8 cellular contexts compared by ENCODE assay signal in the genomic region with DNA sequence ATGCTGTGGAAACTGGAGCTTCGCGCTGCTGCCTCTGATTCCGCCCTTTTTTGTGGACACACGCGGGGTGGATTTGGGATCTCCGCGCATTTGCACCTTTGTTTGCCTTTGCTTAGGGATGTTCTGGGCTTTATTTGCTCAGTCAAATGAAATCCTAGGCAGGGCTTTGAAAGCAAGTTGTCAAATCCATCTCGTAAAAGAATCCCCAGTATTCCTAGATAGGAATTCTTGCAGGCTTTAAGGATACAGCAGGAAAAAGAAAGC. TPM values are rescaled to one million over a fixed set of nuclear protein-coding genes. Genes with fewer than 3 reads are reported as not detected.
DNase-seq lines count a peak whose midpoint lies in the region; ATAC-seq, FAIRE-seq and TF ChIP-seq lines count a peak whose summit lies in the region.

No MANE protein-coding gene starts in this region.

- no peak overlapping the region for H2AK5ac ChIP-seq in mesendoderm (ENCODE audit: low read length)

- H3K36me3 ChIP-seq in heart left ventricle, result peaks cover 0 to 11% (median 0%) of the 10 kb centered on the region in 9 donors
- no peaks in the 10 kb centered on the region for H3K36me3 ChIP-seq in mesendoderm (ENCODE audit: control insufficient read depth, insufficient read depth, low read length)
- H3K36me3 ChIP-seq in uterus, result no peaks in the 10 kb centered on the region

- H3K23ac ChIP-seq in mesendoderm (ENCODE audit: low read length), result no peak overlapping the region

- WGBS in heart left ventricle, 4 donors, result 1 to 8% (median 1%) methylated on average over 7 to 8 of the region's 8 CpGs
- WGBS in mesendoderm (ENCODE audit: extremely low coverage, insufficient coverage, low lambda C conversion rate), result no CpG with 5 or more reads among the region's 8 CpGs

- peaks cover 4% of the 10 kb centered on the region for H3K79me1 ChIP-seq in mesendoderm (ENCODE audit: low read length)

- peaks cover 26% of the 10 kb centered on the region for H3K36me3 Mint-ChIP-seq in brain

- peak overlapping the region; percentile 95 to 100 (median 98) for H3K27ac ChIP-seq in heart left ventricle
- no peak overlapping the region for H3K27ac ChIP-seq in mesendoderm (ENCODE audit: low read depth, low read length)
- H3K27ac ChIP-seq in uterus, result peak overlapping the region; percentile 98 to 99

- H2BK5ac ChIP-seq in mesendoderm (ENCODE audit: low read length), result no peak overlapping the region

- TF ChIP-seq CTCF in heart left ventricle (IDR thresholded peaks at IDR 0.05) (no peak), brain (conservative IDR thresholded peaks at IDR 0.05) (no peak), uterus (IDR thresholded peaks at IDR 0.05) (no peak)

- H3K9ac ChIP-seq in mesendoderm (ENCODE audit: low read length), result peak overlapping the region; percentile 69

- H2BK15ac ChIP-seq in mesendoderm (replicated peaks; ENCODE audit: low read depth), result no peak overlapping the region

- H3K79me2 ChIP-seq in mesendoderm (ENCODE audit: control insufficient read depth, insufficient read depth, low read length), result no peaks in the 10 kb centered on the region

- no peak for ATAC-seq in heart left ventricle
- ATAC-seq in Right ventricle myocardium superior (ENCODE audit: poor library complexity), result no peak
- no peak for ATAC-seq in HG02981 (IDR thresholded peaks at IDR 0.05; ENCODE audit: unreplicated experiment)

- H3K18ac ChIP-seq in mesendoderm (ENCODE audit: low read length), result no peak overlapping the region

- peaks cover 47% of the 10 kb centered on the region for H3K4me1 Mint-ChIP-seq in brain

- H3K4ac ChIP-seq in mesendoderm (ENCODE audit: low read depth, low read length), result no peak overlapping the region

- H3K56ac ChIP-seq in mesendoderm (ENCODE audit: low read length), result peak overlapping the region; percentile 79

- H4K5ac ChIP-seq in mesendoderm (ENCODE audit: low read length), result no peak overlapping the region

- H2BK120ac ChIP-seq in mesendoderm (ENCODE audit: low read depth, low read length), result no peak overlapping the region

- peak overlapping the region; percentile 100 for H3K27ac Mint-ChIP-seq in brain

- H3K9me3 ChIP-seq in heart left ventricle, result no peaks in the 10 kb centered on the region
- no peaks in the 10 kb centered on the region for H3K9me3 ChIP-seq in uterus

- intact Hi-C loops in heart left ventricle (cut with DNase I) (loop anchor here in 8 of 10 donors (1.0 to 10.0 kb wide), 4 partner anchors 285 to 289 kb away; partner anchors contain the start of gene CD164 (in 6 of the 8)), Right ventricle myocardium superior (cut with DNase I) (loop anchor here (2.0 kb wide), 1 partner anchor 287 kb away; the partner anchor contains the start of gene CD164), uterus (cut with DNase I; ENCODE audit: low total_unique reads) (loop anchor here (10.0 kb wide), 1 partner anchor 251 kb away; the partner anchor contains the start of gene ARMC2)

- no peak for FAIRE-seq in urothelium cell line (lab: Jason Lieb, UNC)

- H3K27me3 Mint-ChIP-seq in brain, result peaks cover 16% of the 10 kb centered on the region

- no peak for TF ChIP-seq POLR2A in heart left ventricle (IDR thresholded peaks at IDR 0.05)
- TF ChIP-seq POLR2A in uterus (IDR thresholded peaks at IDR 0.05), result no peak

- H3K4me2 ChIP-seq in mesendoderm (ENCODE audit: low read length), result peak overlapping the region; percentile 81

- H3K4me3 Mint-ChIP-seq in brain, result peak overlapping the region; percentile 90 to 98 (median 97)

- DNase-seq in heart left ventricle (no peak), Right ventricle myocardium superior (no peak), mesendoderm (no peak), uterus (no peak), urothelium cell line (ENCODE audit: low spot score) (no peak), SW 1271 (lab: John Stamatoyannopoulos, UW) (no peak)

- H3K9me3 Mint-ChIP-seq in brain, result peaks cover 0 to 3% (median 0%) of the 10 kb centered on the region in 5 experiments

- H3K4me3 ChIP-seq in heart left ventricle (peak overlapping the region; percentile 51 to 88 (median 66)), mesendoderm (ENCODE audit: low read length) (peak overlapping the region; percentile 62), uterus (peak overlapping the region; percentile 79 to 88)

- H3K4me1 ChIP-seq in heart left ventricle (peaks cover 0 to 41% (median 19%) of the 10 kb centered on the region in 12 donors), mesendoderm (ENCODE audit: control insufficient read depth, low read depth, low read length) (no peaks in the 10 kb centered on the region), uterus (no peaks in the 10 kb centered on the region)

- H4K8ac ChIP-seq in mesendoderm (ENCODE audit: low read depth, low read length), result no peak overlapping the region

- H3K27me3 ChIP-seq in heart left ventricle (no peaks in the 10 kb centered on the region), mesendoderm (ENCODE audit: insufficient read depth, low read length, poor library complexity) (no peaks in the 10 kb centered on the region), uterus (no peaks in the 10 kb centered on the region)

RNA-seq across cellular contexts. Expression of gene CEP57L1, which starts 0.4 kb away (rescaled TPM):
- total RNA-seq in heart left ventricle (10 to 100 TPM in 5 of 9 donors, 1 to 10 TPM in 4; 5.9 to 13.8 (median 10.3) TPM), Right ventricle myocardium superior (6.3 TPM), uterus (10 to 100 TPM in 2 of 4 donors, 1 to 10 TPM in 2; 5.6 to 52.7 (median 17.5) TPM)
- polyA plus RNA-seq in heart left ventricle (1 to 10 TPM; 6.9 to 7.9 TPM), brain (ENCODE audit: insufficient read depth, low read depth, low replicate concordance) (13.3 TPM)
- 11.9 TPM for polyA plus RNA-seq in mesendoderm (2013, experiment 1 of 2)
- 11.0 TPM for polyA plus RNA-seq in mesendoderm (2013, experiment 2 of 2)

RNA-seq across cellular contexts. Expression of gene SESN1, which starts 1.1 kb away (rescaled TPM):
- total RNA-seq in heart left ventricle, result 10 to 100 TPM; 30.2 to 63.2 (median 42.7) TPM
- 10 to 100 TPM; 22.5 to 32.5 TPM for polyA plus RNA-seq in heart left ventricle
- total RNA-seq in Right ventricle myocardium superior, result 64.1 TPM
- 17.2 TPM for polyA plus RNA-seq in brain (ENCODE audit: insufficient read depth, low read depth, low replicate concordance)
- 7.3 TPM for polyA plus RNA-seq in mesendoderm (2013, experiment 1 of 2)
- 7.4 TPM for polyA plus RNA-seq in mesendoderm (2013, experiment 2 of 2)
- 100 to 1,000 TPM in 1 of 4 donors, 10 to 100 TPM in 3; 32.3 to 104 (median 70.7) TPM for total RNA-seq in uterus
